15 cellular contexts compared by ENCODE assay signal in the genomic region with DNA sequence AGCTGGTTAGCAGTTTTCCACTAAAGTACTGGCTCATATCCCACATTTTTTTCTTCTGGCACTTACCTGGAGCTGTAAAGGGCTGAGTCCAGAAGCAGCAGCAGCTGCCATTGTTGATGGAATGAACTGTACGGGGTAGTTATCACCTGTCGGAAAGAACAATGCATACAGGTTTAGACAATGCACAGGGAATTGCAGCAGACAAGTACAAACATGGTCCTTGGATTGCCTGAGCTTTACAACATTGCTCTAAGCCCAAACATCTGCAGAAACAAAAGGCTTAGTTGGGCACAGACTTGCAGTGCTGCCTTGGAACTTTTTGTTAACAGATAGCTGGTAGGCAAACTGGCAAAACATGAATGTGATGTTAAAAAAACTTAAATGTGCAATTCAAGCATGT.
DNase-seq lines count a peak whose midpoint lies in the region; ATAC-seq, FAIRE-seq and TF ChIP-seq lines count a peak whose summit lies in the region.
"Had no signal": no experiment of that assay in that cellular context is flagged by ENCODE, and none has a peak within 500 bp of the region (broad histone marks: within the 10 kb centered on the region; RNA-seq: fewer than 3 reads in every experiment).

No MANE protein-coding gene starts in this region.

- in situ Hi-C loops in HepG2 (cut with HindIII; ENCODE audit: extremely low pct_ligation_motif_present, low pct_unique_long_range_greater_than_20kb), result no loop called here

- no peak overlapping the region for H3K9ac ChIP-seq in HepG2 (ENCODE audit: insufficient read depth, low read depth, low read length)
- H3K9ac ChIP-seq: SK-N-SH had no signal

- H3K36me3 ChIP-seq in HepG2 (replicated peaks in 1 of 2; ENCODE audit: control insufficient read depth in 1 of 2, insufficient read depth in 2 of 2, low read length in 2 of 2) (no peaks in the 10 kb centered on the region; a peak in 1 of 5 replicates), right lobe of liver (no peaks in the 10 kb centered on the region), bronchial epithelial cell (ENCODE audit: control insufficient read depth, insufficient read depth, low read length) (no peaks in the 10 kb centered on the region)

- peak overlapping the region; percentile 55 for H3K27ac Mint-ChIP-seq in type B pancreatic cell
- H3K27ac Mint-ChIP-seq: CD4-positive, alpha-beta memory T cell; stimulated activated naive B cell treated with anti-CD40 and anti-IgM and Interleukin-4, amounts not matched to agents 10 μg/mL and 1 μg/mL and 100 μg/mL, for 72 hours had no signal

- no peak; the same call in 2 of the 3 replicates for ATAC-seq in HepG2
- no peak for ATAC-seq in right lobe of liver
- ATAC-seq: stimulated activated naive B cell treated with anti-CD40 and anti-IgM and Interleukin-4, amounts not matched to agents 10 μg/mL and 1 μg/mL and 100 μg/mL, for 72 hours had no signal

- H3K9me3 ChIP-seq in HepG2 (ENCODE audit: low read length) (no peaks in the 10 kb centered on the region), right lobe of liver (no peaks in the 10 kb centered on the region)
- H3K9me3 ChIP-seq: SK-N-SH had no signal

- CTCF ChIA-PET in HepG2 (lab: Yijun Ruan, JAX; ENCODE audit: low intra/inter-chr PET ratio, low total read pairs), result no interaction called here

- H3K36me3 Mint-ChIP-seq in type B pancreatic cell, result peaks cover 12% of the 10 kb centered on the region
- H3K36me3 Mint-ChIP-seq: CD4-positive, alpha-beta memory T cell; stimulated activated naive B cell treated with anti-CD40 and anti-IgM and Interleukin-4, amounts not matched to agents 10 μg/mL and 1 μg/mL and 100 μg/mL, for 72 hours had no signal

- H3K27me3 Mint-ChIP-seq in type B pancreatic cell, result peaks cover 20% of the 10 kb centered on the region
- H3K27me3 Mint-ChIP-seq: CD4-positive, alpha-beta memory T cell; stimulated activated naive B cell treated with anti-CD40 and anti-IgM and Interleukin-4, amounts not matched to agents 10 μg/mL and 1 μg/mL and 100 μg/mL, for 72 hours had no signal

- H4K20me1 ChIP-seq in HepG2 (ENCODE audit: insufficient read depth, low read length), result no peaks in the 10 kb centered on the region

- no peaks in the 10 kb centered on the region for H3K79me2 ChIP-seq in HepG2 (ENCODE audit: insufficient read depth, low read length)

- no peak for TF ChIP-seq RAD21 in HepG2 (CRISPR knock-in tag; IDR thresholded peaks at IDR 0.05)

- no TSS peak for BruUV-seq in HepG2 (replicated peaks; lab: Mats Ljungman, UMichigan)

- no peak for TF ChIP-seq POLR2A in HepG2 (IDR thresholded peaks at IDR 0.05; ENCODE audit: insufficient read depth in 1 of 2, low read depth in 2 of 2, low read length in 2 of 2)
- no peak for TF ChIP-seq POLR2A in right lobe of liver (IDR thresholded peaks at IDR 0.05)

- H3K4me1 ChIP-seq in HepG2 (ENCODE audit: insufficient read depth, low read length) (peaks cover 28% of the 10 kb centered on the region), right lobe of liver (peaks cover 0 to 16% (median 7%) of the 10 kb centered on the region in 4 donors)

- POLR2A ChIA-PET in HepG2 (lab: Yijun Ruan, JAX), result no interaction called here

- intact Hi-C loops in HepG2 (cut with micrococcal nuclease; ENCODE audit: unreplicated experiment), result no loop called here
- intact Hi-C loops in right lobe of liver (cut with DNase I), result no loop called here

- 6% methylated on average over 2 of the region's 2 CpGs for whole genome bisulfite sequencing in HepG2 (ENCODE audit: low lambda C conversion rate)
- 79% methylated on average over 2 of the region's 2 CpGs for WGBS in right lobe of liver (ENCODE audit: insufficient coverage, low coverage, low lambda C conversion rate, missing lambda C conversion rate)

- TF ChIP-seq EP300 in HepG2 (IDR thresholded peaks at IDR 0.05; ENCODE audit: low read depth in 2 of 2, low read length in 2 of 2) (no peak), HepG2 (CRISPR knock-in tag; IDR thresholded peaks at IDR 0.05; ENCODE audit: borderline replicate concordance) (no peak)

- no peaks in the 10 kb centered on the region for H3K27me3 ChIP-seq in HepG2 (ENCODE audit: control insufficient read depth in 1 of 2, insufficient read depth in 2 of 2, low read length in 2 of 2)
- H3K27me3 ChIP-seq in right lobe of liver, result no peaks in the 10 kb centered on the region
- no peaks in the 10 kb centered on the region for H3K27me3 ChIP-seq in bronchial epithelial cell (ENCODE audit: control insufficient read depth, insufficient read depth, low read length)

- H3K4me3 Mint-ChIP-seq in type B pancreatic cell, result no peak overlapping the region
- H3K4me3 Mint-ChIP-seq: CD4-positive, alpha-beta memory T cell; neural crest cell; stimulated activated naive B cell treated with anti-CD40 and anti-IgM and Interleukin-4, amounts not matched to agents 10 μg/mL and 1 μg/mL and 100 μg/mL, for 72 hours had no signal

- no peak for DNase-seq in HepG2 (ENCODE audit: low spot score)
- no peak for DNase-seq in right lobe of liver
- peak; percentile 99 for DNase-seq in NCI-H345 treated with DMSO at 0.1 percent for 48 hours (lab: John Stamatoyannopoulos, UW; ENCODE audit: unreplicated experiment)
- DNase-seq in bronchial epithelial cell (ENCODE audit: low read depth), result peak; percentile 97
- no peak for DNase-seq in type B pancreatic cell (ENCODE audit: extremely low spot score, unreplicated experiment)
- DNase-seq in stimulated activated naive CD4-positive, alpha-beta T cell (lab: John Stamatoyannopoulos, UW), result no peak
- DNase-seq in coronary artery (ENCODE audit: low spot score), result no peak
- DNase-seq in OCI-M2 (lab: John Stamatoyannopoulos, UW; ENCODE audit: unreplicated experiment), result no peak
- DNase-seq: activated CD8-positive, alpha-beta memory T cell treated with anti-CD3 and anti-CD28 coated beads for 24 hours; CD4-positive, alpha-beta memory T cell; effector CD8-positive, alpha-beta T cell; foreskin fibroblast; SK-N-SH; stimulated activated naive B cell treated with anti-CD40 and anti-IgM and Interleukin-4, amounts not matched to agents 10 μg/mL and 1 μg/mL and 100 μg/mL, for 72 hours had no signal

- no peak overlapping the region for H3K27ac ChIP-seq in HepG2 (ENCODE audit: extremely low read length, insufficient read depth, low read length)
- H3K27ac ChIP-seq in right lobe of liver, result no peak overlapping the region
- H3K27ac ChIP-seq in coronary artery, result no peak overlapping the region

- H3K4me2 ChIP-seq in HepG2 (ENCODE audit: low read depth, low read length), result no peak overlapping the region
- H3K4me2 ChIP-seq: SK-N-SH had no signal

- no peak for TF ChIP-seq CTCF in HepG2 (CRISPR knock-in tag; IDR thresholded peaks at IDR 0.05)
- TF ChIP-seq CTCF in right lobe of liver (IDR thresholded peaks at IDR 0.05), result no peak
- no peak for TF ChIP-seq CTCF in bronchial epithelial cell (IDR thresholded peaks at IDR 0.05; ENCODE audit: insufficient read depth, low read length, severe bottlenecking)
- TF ChIP-seq CTCF in type B pancreatic cell (conservative IDR thresholded peaks at IDR 0.05), result no peak
- no peak for TF ChIP-seq CTCF in coronary artery (IDR thresholded peaks at IDR 0.05)

- H3K4me3 ChIP-seq in HepG2 (replicated peaks in 1 of 3; ENCODE audit: insufficient read depth in 1 of 3, low read depth in 2 of 3, low read length in 3 of 3) (no peak overlapping the region), right lobe of liver (no peak overlapping the region), bronchial epithelial cell (ENCODE audit: low read depth, low read length) (no peak overlapping the region), coronary artery (no peak overlapping the region)

- H2AFZ ChIP-seq in HepG2 (ENCODE audit: low read length), result no peak overlapping the region

- H3K9me3 Mint-ChIP-seq in type B pancreatic cell, result peaks cover 1% of the 10 kb centered on the region
- H3K9me3 Mint-ChIP-seq: neural crest cell had no signal

- FAIRE-seq in HepG2 (lab: Jason Lieb, UNC) (no peak), bronchial epithelial cell (lab: Jason Lieb, UNC) (peak; percentile 99)

- peaks cover 30% of the 10 kb centered on the region for H3K4me1 Mint-ChIP-seq in type B pancreatic cell (ENCODE audit: unreplicated experiment)
- H3K4me1 Mint-ChIP-seq: CD4-positive, alpha-beta memory T cell; stimulated activated naive B cell treated with anti-CD40 and anti-IgM and Interleukin-4, amounts not matched to agents 10 μg/mL and 1 μg/mL and 100 μg/mL, for 72 hours had no signal

TF ChIP-seq in HepG2, 621 proteins besides CTCF, POLR2A, EP300 and RAD21 (continues in another document):
- TF ChIP-seq SOX5 (CRISPR knock-in tag; IDR thresholded peaks at IDR 0.05; ENCODE audit: borderline replicate concordance), result peak; percentile 65
- no peak for TF ChIP-seq GFI1 (CRISPR knock-in tag; IDR thresholded peaks at IDR 0.05; ENCODE audit: borderline replicate concordance)
- no peak for TF ChIP-seq SOX6 (IDR thresholded peaks at IDR 0.05)
- peak; percentile 78 for TF ChIP-seq SOX6 (CRISPR knock-in tag; IDR thresholded peaks at IDR 0.05)
- TF ChIP-seq ZNF136 (CRISPR knock-in tag; IDR thresholded peaks at IDR 0.05; ENCODE audit: low read depth), result no peak
- TF ChIP-seq, protein P1, sequence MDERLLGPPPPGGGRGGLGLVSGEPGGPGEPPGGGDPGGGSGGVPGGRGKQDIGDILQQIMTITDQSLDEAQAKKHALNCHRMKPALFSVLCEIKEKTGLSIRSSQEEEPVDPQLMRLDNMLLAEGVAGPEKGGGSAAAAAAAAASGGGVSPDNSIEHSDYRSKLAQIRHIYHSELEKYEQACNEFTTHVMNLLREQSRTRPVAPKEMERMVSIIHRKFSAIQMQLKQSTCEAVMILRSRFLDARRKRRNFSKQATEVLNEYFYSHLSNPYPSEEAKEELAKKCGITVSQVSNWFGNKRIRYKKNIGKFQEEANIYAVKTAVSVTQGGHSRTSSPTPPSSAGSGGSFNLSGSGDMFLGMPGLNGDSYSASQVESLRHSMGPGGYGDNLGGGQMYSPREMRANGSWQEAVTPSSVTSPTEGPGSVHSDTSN (CRISPR knock-in tag; IDR thresholded peaks at IDR 0.05), result no peak
- TF ChIP-seq SOX13 (IDR thresholded peaks at IDR 0.05), result peak; percentile 54; the same call in 1 of the 2 replicates
- TF ChIP-seq SOX13 (CRISPR knock-in tag; conservative IDR thresholded peaks at IDR 0.05 in 1 of 2, IDR thresholded peaks at IDR 0.05 in 1 of 2), result peak in 1 of 2 experiments; percentile 52; a peak in 1 of 4 replicates

Comparison
In these comparisons a context has a peak if more than half of its experiments do, and no peak if none do; other contexts are left out.
1. DNase-seq: peak in NCI-H345 treated with DMSO at 0.1 percent for 48 hours (single experiment) and bronchial epithelial cell (single experiment); none in HepG2 (single experiment), right lobe of liver (0 of 3), type B pancreatic cell (single experiment), stimulated activated naive CD4-positive, alpha-beta T cell (0 of 6), coronary artery (single experiment) and OCI-M2 (single experiment).